ENCODE assay signal across 26 cellular contexts in genomic region chr16:73186752-73187151, GRCh38.
"Had no signal": no experiment of that assay in that cellular context is flagged by ENCODE, and none has a peak within 500 bp of the region (broad histone marks: within the 10 kb centered on the region; RNA-seq: fewer than 3 reads in every experiment).

No MANE protein-coding gene starts in this region.

- H3K4me3 Mint-ChIP-seq: natural killer cell treated with Interleukin-12 subunit alpha and Interleukin-12 subunit beta and Interleukin-15 and Interleukin-18, amount 100 ng/mL, for 72 hours; neural crest cell; stimulated activated naive CD8-positive, alpha-beta T cell treated with anti-CD3 and anti-CD28 coated beads, Interleukin-15, amount 100 ng/mL, for 72 hours had no signal

- H3K9ac ChIP-seq: parathyroid adenoma had no signal

- H3K9me3 ChIP-seq: gastrocnemius medialis, heart left ventricle, left lung, right lobe of liver, suprapubic skin, transverse colon, vagina had no signal

- H3K9me3 Mint-ChIP-seq: natural killer cell treated with Interleukin-12 subunit alpha and Interleukin-12 subunit beta and Interleukin-15 and Interleukin-18, amount 100 ng/mL, for 72 hours; neural crest cell; stimulated activated naive CD8-positive, alpha-beta T cell treated with anti-CD3 and anti-CD28 coated beads, Interleukin-15, amount 100 ng/mL, for 72 hours had no signal

- H3K4me3 ChIP-seq: gastrocnemius medialis, heart left ventricle, hepatocyte, left lung, right lobe of liver, suprapubic skin, transverse colon, vagina had no signal

- H3K36me3 ChIP-seq: gastrocnemius medialis, heart left ventricle, left lung, right lobe of liver, suprapubic skin, transverse colon, vagina had no signal

- ATAC-seq: esophagus mucosa; gastrocnemius medialis; heart left ventricle; left cardiac atrium; left lung; stimulated activated naive CD8-positive, alpha-beta T cell treated with anti-CD3 and anti-CD28 coated beads, Interleukin-15, amount 100 ng/mL, for 72 hours had no signal

- H3K27me3 ChIP-seq: gastrocnemius medialis, heart left ventricle, hepatocyte, left lung, right lobe of liver, transverse colon, vagina had no signal

- H3K79me2 ChIP-seq: hepatocyte, parathyroid adenoma had no signal

- H3K36me3 Mint-ChIP-seq: natural killer cell treated with Interleukin-12 subunit alpha and Interleukin-12 subunit beta and Interleukin-15 and Interleukin-18, amount 100 ng/mL, for 72 hours had no signal

- DNase-seq: cortex of kidney; effector CD4-positive, alpha-beta T cell; foreskin fibroblast; gastrocnemius medialis; heart left ventricle; left cardiac atrium; left lung; right lobe of liver; small intestine; stimulated activated CD4-positive, alpha-beta T cell treated with anti-CD3 and anti-CD28 coated beads, Interleukin-12 subunit alpha, Interleukin-12 subunit beta, amount 100 ng/mL, for 4 hours; stimulated activated CD4-positive, alpha-beta T cell treated with anti-CD3 and anti-CD28 coated beads, Interleukin-1b, Interleukin-23, amount 100 ng/mL, for 48 hours; stimulated activated CD4-positive, alpha-beta T cell treated with anti-CD3 and anti-CD28 coated beads, Interleukin-4, amount 100 ng/mL, for 1 hour; stimulated activated CD8-positive, alpha-beta memory T cell treated with anti-CD3 and anti-CD28 coated beads, Interleukin-4, amount 100 ng/mL, for 48 hours; stimulated activated naive CD4-positive, alpha-beta T cell; stimulated activated naive CD8-positive, alpha-beta T cell treated with anti-CD3 and anti-CD28 coated beads, Interleukin-15, amount 100 ng/mL, for 72 hours; transverse colon had no signal

- FAIRE-seq: islet of Langerhans, small intestine had no signal

- H3K4me1 ChIP-seq: gastrocnemius medialis, left lung, parathyroid adenoma, right lobe of liver, suprapubic skin had no signal

- H3K4me1 Mint-ChIP-seq: stimulated activated naive CD8-positive, alpha-beta T cell treated with anti-CD3 and anti-CD28 coated beads, Interleukin-15, amount 100 ng/mL, for 72 hours had no signal

- H3K27ac Mint-ChIP-seq: natural killer cell treated with Interleukin-12 subunit alpha and Interleukin-12 subunit beta and Interleukin-15 and Interleukin-18, amount 100 ng/mL, for 72 hours; progenitor cell of endocrine pancreas had no signal

- H3K27ac ChIP-seq: epithelial cell of prostate, gastrocnemius medialis, heart left ventricle, hepatocyte, left lung, parathyroid adenoma, right lobe of liver, suprapubic skin, transverse colon, vagina had no signal
